Comparison of ENCODE assay signal across 12 cellular contexts in the genomic region with DNA sequence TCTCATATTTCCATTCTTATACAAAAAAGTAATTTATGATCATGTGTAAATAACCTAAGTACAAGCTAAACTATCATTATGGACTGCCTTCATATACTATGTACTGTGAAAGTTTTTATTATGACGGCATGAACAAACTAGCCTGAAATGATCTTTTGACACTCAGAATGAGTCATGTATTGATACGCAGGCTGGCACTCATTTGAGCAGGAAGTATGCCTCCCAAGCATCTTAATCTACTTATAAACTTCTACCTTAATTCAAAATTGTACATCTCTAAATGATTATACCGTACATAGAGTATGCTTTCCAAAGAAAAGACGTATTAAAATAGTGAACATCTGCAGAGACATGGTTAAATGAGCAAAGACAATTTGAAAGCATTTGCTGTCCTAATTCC.
"Had no signal": no experiment of that assay in that cellular context is flagged by ENCODE, and none has a peak within 500 bp of the region (broad histone marks: within the 10 kb centered on the region; RNA-seq: fewer than 3 reads in every experiment).

No MANE protein-coding gene starts in this region.

- H3K27ac ChIP-seq: prostate gland, right lobe of liver, spleen, suprapubic skin had no signal

- H3K36me3 ChIP-seq: prostate gland, right lobe of liver, spleen, suprapubic skin had no signal

- ATAC-seq: activated CD4-positive, CD25-positive, alpha-beta regulatory T cell treated with anti-CD3 and anti-CD28 coated beads, Interleukin-2, amount 50 U/mL, for 24 hours; right lobe of liver had no signal

- H3K4me3 ChIP-seq: prostate gland, right lobe of liver, spleen, suprapubic skin had no signal

- H3K4me1 ChIP-seq: prostate gland, right lobe of liver, spleen, suprapubic skin had no signal

- H3K9me3 ChIP-seq: prostate gland, right lobe of liver, suprapubic skin had no signal

- H3K27me3 ChIP-seq: right lobe of liver, spleen, suprapubic skin had no signal

- DNase-seq: activated naive CD4-positive, alpha-beta T cell treated with Interleukin-2 at 50 U/mL for 16 hours; activated T-cell treated with anti-CD3 and anti-CD28 coated beads for 4 hours; anterior cingulate cortex; erythroblast; hippocampal formation; kidney glomerular epithelial cell; right lobe of liver; spleen; trophoblast cell had no signal
